In the genomic region with DNA sequence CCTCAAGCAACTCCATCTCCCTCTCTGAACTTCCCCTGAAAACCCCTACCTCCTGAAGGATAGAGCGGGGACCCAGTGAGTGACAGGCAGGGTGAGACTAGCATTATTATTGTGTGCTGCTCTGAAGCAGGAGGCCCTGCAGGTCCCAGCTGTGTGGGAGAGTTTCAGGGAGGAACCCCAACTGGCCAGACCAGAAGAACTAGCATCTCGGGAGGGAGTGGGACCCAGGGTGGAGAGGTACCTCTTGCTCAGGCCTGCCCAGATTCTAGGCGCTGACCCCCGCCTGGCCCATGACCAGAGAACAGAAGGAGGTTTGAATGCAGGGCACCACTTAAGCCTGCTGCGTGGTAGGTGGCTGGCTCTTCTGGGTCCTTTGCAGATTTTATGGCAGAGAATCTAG, we compare ENCODE assay signal across 25 cellular contexts. TPM values are rescaled to one million over a fixed set of nuclear protein-coding genes. Genes with fewer than 3 reads are reported as not detected.
DNase-seq lines count a peak whose midpoint lies in the region; ATAC-seq and TF ChIP-seq lines count a peak whose summit lies in the region.
"Had no signal": no experiment of that assay in that cellular context is flagged by ENCODE, and none has a peak within 500 bp of the region (broad histone marks: within the 10 kb centered on the region; RNA-seq: fewer than 3 reads in every experiment).

No MANE protein-coding gene starts in this region.

- peak overlapping the region; percentile 70 for H2AK5ac ChIP-seq in IMR-90 (ENCODE audit: low read depth, low read length)

- TF ChIP-seq POLR2A in IMR-90 (IDR thresholded peaks at IDR 0.05; ENCODE audit: low read depth, low read length) (no peak), esophagus squamous epithelium (IDR thresholded peaks at IDR 0.05) (no peak)

- no peak overlapping the region for H3K18ac ChIP-seq in IMR-90 (ENCODE audit: low read depth, low read length)

- peak overlapping the region; percentile 71; the same call in 1 of the 2 replicates for H3K14ac ChIP-seq in IMR-90 (replicated peaks; ENCODE audit: low read depth, low read length)

- H2BK120ac ChIP-seq in IMR-90 (ENCODE audit: low read depth, low read length): peak overlapping the region; percentile 62

- H3K9me3 ChIP-seq in BLaER1 (no peaks in the 10 kb centered on the region), IMR-90 (ENCODE audit: control insufficient read depth, insufficient read depth, low read length) (no peaks in the 10 kb centered on the region), esophagus squamous epithelium (no peaks in the 10 kb centered on the region), aorta (ENCODE audit: control insufficient read depth, low read length) (no peaks in the 10 kb centered on the region)
- H3K9me3 ChIP-seq: SJSA1, tibial artery had no signal

- H3K4me1 ChIP-seq in BLaER1 (peaks cover 55% of the 10 kb centered on the region), IMR-90 (ENCODE audit: control insufficient read depth, insufficient read depth, low read length) (peaks cover 20% of the 10 kb centered on the region), esophagus squamous epithelium (peaks cover 12 to 99% (median 35%) of the 10 kb centered on the region in 3 donors), aorta (ENCODE audit: control insufficient read depth in 1 of 2, insufficient read depth in 2 of 2, low read length in 2 of 2) (no peaks in the 10 kb centered on the region)

- no peak overlapping the region for H3K9ac ChIP-seq in BLaER1
- H3K9ac ChIP-seq in IMR-90 (ENCODE audit: low read depth, low read length): no peak overlapping the region

- H3K56ac ChIP-seq in IMR-90 (ENCODE audit: extremely low read depth, insufficient read depth, low read length): no peak overlapping the region

- H2BK15ac ChIP-seq in IMR-90 (ENCODE audit: low read depth, low read length): peak overlapping the region; percentile 14; the same call in 1 of the 3 replicates

- intact Hi-C loops in IMR-90 (cut with micrococcal nuclease) (no loop called here), esophagus squamous epithelium (cut with DNase I) (no loop called here), aorta (cut with DNase I) (no loop called here)

- H2BK20ac ChIP-seq in IMR-90 (ENCODE audit: low read depth, low read length): peak overlapping the region; percentile 62; the same call in 1 of the 2 replicates

- no TSS peak for BruUV-seq in IMR-90 (replicated peaks; lab: Mats Ljungman, UMichigan)

- dilution Hi-C loops in IMR-90 (cut with HindIII; ENCODE audit: low sequenced_read_pairs, unreplicated experiment): no loop called here

- POLR2A ChIA-PET in IMR-90 (lab: Charles Lee; ENCODE audit: unreplicated experiment): no interaction called here

- TF ChIP-seq RAD21 in IMR-90 (IDR thresholded peaks at IDR 0.05; ENCODE audit: low read length): no peak

- H3K27ac ChIP-seq in BLaER1 (peak overlapping the region; percentile 14; the same call in 1 of the 2 replicates), IMR-90 (ENCODE audit: insufficient read depth, low read length) (no peak overlapping the region), esophagus squamous epithelium (peak overlapping the region; percentile 76 to 92 (median 88)), aorta (ENCODE audit: low read depth in 1 of 2, low read length in 2 of 2) (no peak overlapping the region)
- H3K27ac ChIP-seq: C4-2B, SJSA1, tibial artery, WERI-Rb-1 had no signal

- no peak overlapping the region; the same call in 1 of the 2 replicates for H3K4me2 ChIP-seq in BLaER1
- H3K4me2 ChIP-seq in IMR-90 (ENCODE audit: low read depth, low read length): no peak overlapping the region

- CTCF ChIA-PET in IMR-90 (lab: Yijun Ruan, JAX): no interaction called here

- peaks cover 4% of the 10 kb centered on the region for H3K9me1 ChIP-seq in IMR-90 (ENCODE audit: insufficient read depth, low read length)

- H4K8ac ChIP-seq in IMR-90 (ENCODE audit: low read depth in 2 of 2, low read length in 2 of 2): peak overlapping the region in 1 of 2 experiments; percentile 28; a peak in 1 of 4 replicates

- H3K79me1 ChIP-seq in IMR-90 (ENCODE audit: low read depth in 1 of 2, low read length in 2 of 2): no peaks in the 10 kb centered on the region; a peak in 1 of 4 replicates

- peak overlapping the region; percentile 13 for H2AK9ac ChIP-seq in IMR-90 (replicated peaks; ENCODE audit: low read depth, low read length, poor library complexity)

- no peaks in the 10 kb centered on the region for H3K27me3 ChIP-seq in BLaER1
- H3K27me3 ChIP-seq in IMR-90 (ENCODE audit: control insufficient read depth, insufficient read depth, low read length): no peaks in the 10 kb centered on the region
- H3K27me3 ChIP-seq in esophagus squamous epithelium: no peaks in the 10 kb centered on the region
- no peaks in the 10 kb centered on the region for H3K27me3 ChIP-seq in aorta (ENCODE audit: control insufficient read depth in 1 of 2, insufficient read depth in 2 of 2, low read length in 1 of 2)
- H3K27me3 ChIP-seq: SJSA1 had no signal

- H3K36me3 ChIP-seq in BLaER1: no peaks in the 10 kb centered on the region
- H3K36me3 ChIP-seq in IMR-90 (ENCODE audit: control insufficient read depth, insufficient read depth, low read length): no peaks in the 10 kb centered on the region
- peaks cover 0 to 4% (median 0%) of the 10 kb centered on the region in 3 donors for H3K36me3 ChIP-seq in esophagus squamous epithelium
- H3K36me3 ChIP-seq in aorta (ENCODE audit: control insufficient read depth in 1 of 2, insufficient read depth in 2 of 2, low read length in 1 of 2): no peaks in the 10 kb centered on the region
- H3K36me3 ChIP-seq: tibial artery had no signal

- TF ChIP-seq CTCF in IMR-90 (conservative IDR thresholded peaks at IDR 0.05; ENCODE audit: low read depth, low read length): no peak
- TF ChIP-seq CTCF in esophagus squamous epithelium (IDR thresholded peaks at IDR 0.05): no peak

- ATAC-seq in IMR-90 (ENCODE audit: low read depth): no peak
- ATAC-seq in aorta (ENCODE audit: low FRiP score): no peak

- H2AFZ ChIP-seq in IMR-90 (replicated peaks; ENCODE audit: low read length, poor library complexity): no peak overlapping the region

- 95% methylated on average over 3 of the region's 5 CpGs; no CpG with 5 or more reads in 1 of the 2 experiments for whole genome bisulfite sequencing in IMR-90 (ENCODE audit: extremely low coverage in 2 of 2, insufficient read length in 1 of 2), 2 experiments
- WGBS in esophagus squamous epithelium, 2 donors: 30 to 40% methylated on average over 2 to 5 of the region's 5 CpGs
- 86 to 90% methylated on average over 5 of the region's 5 CpGs for WGBS in aorta, 2 donors

- H4K91ac ChIP-seq in IMR-90 (ENCODE audit: insufficient read depth, low read depth, low read length): peak overlapping the region; percentile 54

- DNase-seq in IMR-90 (no peak), esophagus squamous epithelium (lab: John Stamatoyannopoulos, UW) (no peak), HuH-7 (ENCODE audit: low spot score) (no peak), NCI-H1048 (lab: John Stamatoyannopoulos, UW) (no peak), aorta (no peak)
- DNase-seq: cerebellar nuclear complex; GDM1; glutamatergic neuron; HFFc6; midbrain; NCI-H2081 treated with DMSO at 0.1 percent for 48 hours; stimulated activated CD4-positive, alpha-beta T cell treated with anti-CD3 and anti-CD28 coated beads, Interleukin-2, amount 100 ng/mL, for 48 hours; stimulated activated naive CD4-positive, alpha-beta T cell treated with Interleukin-2 at 50 U/mL for 16 hours; T-helper 2 cell; tibial artery; WERI-Rb-1 had no signal

- H4K20me1 ChIP-seq in BLaER1 (no peaks in the 10 kb centered on the region), IMR-90 (ENCODE audit: insufficient read depth, low read length) (no peaks in the 10 kb centered on the region)

- peak overlapping the region; percentile 46; the same call in 1 of the 2 replicates for H3K4ac ChIP-seq in IMR-90 (ENCODE audit: low read depth, low read length)

- in situ Hi-C loops in IMR-90 (cut with MboI; ENCODE audit: low sequenced_read_pairs): no loop called here

- no peak overlapping the region for H4K5ac ChIP-seq in IMR-90 (ENCODE audit: low read depth, low read length)

- H3K4me3 ChIP-seq in BLaER1 (no peak overlapping the region), IMR-90 (ENCODE audit: insufficient read depth, low read depth, low read length) (no peak overlapping the region), esophagus squamous epithelium (no peak overlapping the region), aorta (ENCODE audit: low read length in 2 of 2) (no peak overlapping the region)
- H3K4me3 ChIP-seq: SJSA1, tibial artery had no signal

- no peak overlapping the region for H3K23ac ChIP-seq in IMR-90 (ENCODE audit: low read depth, low read length)

- H2BK5ac ChIP-seq in IMR-90 (ENCODE audit: low read depth, low read length, poor library complexity, severe bottlenecking): no peak overlapping the region

TF ChIP-seq in IMR-90, 13 proteins besides CTCF, POLR2A, EP300 and RAD21 (continues in another document):
- no peak for TF ChIP-seq MXI1 (IDR thresholded peaks at IDR 0.05; ENCODE audit: borderline replicate concordance, low read depth, low read length)
- TF ChIP-seq CEBPB (IDR thresholded peaks at IDR 0.05; ENCODE audit: low read depth, low read length): no peak

RNA-seq across cellular contexts. Expression of a gene that starts 5.7 kb away (rescaled TPM):
- total RNA-seq in IMR-90 (2012; rRNA removed) (0.18 TPM in 1 of 2 replicates, not detected in the other), esophagus squamous epithelium (100 to 1,000 TPM; 312 to 823 (median 569) TPM), aorta (1 to 10 TPM; 1.2 to 1.6 TPM)
- polyA plus RNA-seq in IMR-90 (2012; rRNA removed) (1.1 TPM in 2 replicates), aorta (1 to 10 TPM; 1.5 to 2.6 TPM)
- polyA plus RNA-seq in IMR-90 (2012; cell fraction: cytosol; rRNA removed): 1.4 and 2.7 TPM in 2 replicates
- polyA plus RNA-seq in IMR-90 (2012; cell fraction: nucleus; rRNA removed; ENCODE audit: low replicate concordance): 9.0 and 9.4 TPM in 2 replicates
- total RNA-seq: skeletal muscle tissue had no signal
- polyA plus RNA-seq: neural cell had no signal

RNA-seq across cellular contexts. Expression of a gene that starts 33.5 kb away (rescaled TPM):
- total RNA-seq in IMR-90 (2012; rRNA removed) (2.9 and 3.3 TPM in 2 replicates), esophagus squamous epithelium (10 to 100 TPM; 45.3 to 92.8 (median 61.9) TPM), aorta (10 to 100 TPM in 1 of 2 donors, 1 to 10 TPM in 1; 9.7 to 10.2 TPM)
- polyA plus RNA-seq in IMR-90 (2012; rRNA removed) (10.6 and 12.4 TPM in 2 replicates), aorta (10 to 100 TPM in 1 of 2 donors, 1 to 10 TPM in 1; 4.8 to 18.5 TPM)
- 9.0 and 10.1 TPM in 2 replicates for polyA plus RNA-seq in IMR-90 (2012; cell fraction: cytosol; rRNA removed)
- 34.5 and 54.5 TPM in 2 replicates for polyA plus RNA-seq in IMR-90 (2012; cell fraction: nucleus; rRNA removed; ENCODE audit: low replicate concordance)

RNA-seq across cellular contexts. Expression of a gene that starts 55.9 kb away (rescaled TPM):
- total RNA-seq in IMR-90 (2012; rRNA removed): 141 and 161 TPM in 2 replicates
- 233 and 249 TPM in 2 replicates for polyA plus RNA-seq in IMR-90 (2012; rRNA removed)
- polyA plus RNA-seq in IMR-90 (2012; cell fraction: cytosol; rRNA removed): 116 and 285 TPM in 2 replicates
- polyA plus RNA-seq in IMR-90 (2012; cell fraction: nucleus; rRNA removed; ENCODE audit: low replicate concordance): 66.3 and 168 TPM in 2 replicates
- total RNA-seq in esophagus squamous epithelium: 100 to 1,000 TPM in 2 of 4 donors, 10 to 100 TPM in 2; 66.6 to 126 (median 98.5) TPM
- total RNA-seq in aorta: 10 to 100 TPM; 21.7 to 30.7 TPM
- polyA plus RNA-seq in aorta: 10 to 100 TPM; 44.3 to 47.1 TPM

RNA-seq across cellular contexts. Expression of a gene that starts 56.4 kb away (rescaled TPM):
- total RNA-seq in IMR-90 (2012; rRNA removed): not detected in 2 replicates
- not detected in 2 replicates for polyA plus RNA-seq in IMR-90 (2012; rRNA removed)
- polyA plus RNA-seq in IMR-90 (2012; cell fraction: cytosol; rRNA removed): not detected in 2 replicates
- not detected in 2 replicates for polyA plus RNA-seq in IMR-90 (2012; cell fraction: nucleus; rRNA removed; ENCODE audit: low replicate concordance)
- 1 to 10 TPM in 1 of 4 donors, under 1 TPM in 1, not detected in 2; 0.53 to 3.4 TPM for total RNA-seq in esophagus squamous epithelium
- total RNA-seq in aorta: not detected
- not detected for polyA plus RNA-seq in aorta
- total RNA-seq: astrocyte, fibroblast of lung, HFFc6, NCI-H460, progenitor cell of endocrine pancreas, SJSA1, skeletal muscle tissue had no signal
- polyA plus RNA-seq: fibroblast of lung, neural cell had no signal

Comparison
In these comparisons a context has a peak if more than half of its experiments do, and no peak if none do; other contexts are left out.
1. H3K27ac ChIP-seq: peak in BLaER1 (single experiment) and esophagus squamous epithelium (4 of 4); none in IMR-90 (single experiment) and aorta (0 of 2).
2. RNA of a gene that starts 5.7 kb away (total RNA-seq): 312 to 823 TPM in esophagus squamous epithelium; 1.2 to 1.6 TPM in aorta and 0.18 TPM in IMR-90; every median in the first group is over 100 times any median in the second.
3. RNA of a gene that starts 33.5 kb away (total RNA-seq): 45.3 to 92.8 TPM in esophagus squamous epithelium; 9.7 to 10.2 TPM in aorta and 2.9 to 3.3 TPM in IMR-90; every median in the first group is over 4 times any median in the second.